Comparison of ENCODE assay signal across 1 cellular context in genomic region chr15:68572921-68573320, GRCh38.
TF ChIP-seq lines count a peak whose summit lies in the region.

No MANE protein-coding gene starts in this region.

TF ChIP-seq in GM23338, 12 proteins besides CTCF, POLR2A, EP300 and RAD21 (continued from another document):
- TF ChIP-seq REST (IDR thresholded peaks at IDR 0.05; ENCODE audit: unreplicated experiment), result no peak
- no peak for TF ChIP-seq JUNB (IDR thresholded peaks at IDR 0.05; ENCODE audit: unreplicated experiment)
- no peak for TF ChIP-seq STAT1 (IDR thresholded peaks at IDR 0.05; ENCODE audit: unreplicated experiment)
- TF ChIP-seq POLR2AphosphoS5 (IDR thresholded peaks at IDR 0.05; ENCODE audit: low read depth), result no peak
- TF ChIP-seq ZNF114 (CRISPR knock-in tag; IDR thresholded peaks at IDR 0.05), result no peak
- TF ChIP-seq EZH2 (IDR thresholded peaks at IDR 0.05; ENCODE audit: low read depth, unreplicated experiment), result no peak
- TF ChIP-seq ZNF331 (CRISPR knock-in tag; IDR thresholded peaks at IDR 0.05; ENCODE audit: low read depth), result no peak
- TF ChIP-seq ETS1 (IDR thresholded peaks at IDR 0.05), result no peak
- no peak for TF ChIP-seq CREB1 (CRISPR knock-in tag; IDR thresholded peaks at IDR 0.05; ENCODE audit: low read depth)
- TF ChIP-seq ZNF462 (CRISPR knock-in tag; IDR thresholded peaks at IDR 0.05), result no peak
- TF ChIP-seq EZH2phosphoT487 (IDR thresholded peaks at IDR 0.05; ENCODE audit: unreplicated experiment), result no peak
